12 cellular contexts compared by ENCODE assay signal in genomic region chr1:28249879-28250295, GRCh38. TPM values are rescaled to one million over a fixed set of nuclear protein-coding genes. Genes with fewer than 3 reads are reported as not detected.
A peak's percentile ranks its signal among the peaks of the same experiment; 100 is the strongest.
DNase-seq lines count a peak whose midpoint lies in the region; ATAC-seq, FAIRE-seq and TF ChIP-seq lines count a peak whose summit lies in the region.
"Had no signal": no experiment of that assay in that cellular context is flagged by ENCODE, and none has a peak within 500 bp of the region (broad histone marks: within the 10 kb centered on the region; RNA-seq: fewer than 3 reads in every experiment).

No MANE protein-coding gene starts in this region.

- H3K27me3 Mint-ChIP-seq in activated CD4-positive, alpha-beta T cell treated with anti-CD3 and anti-CD28 coated beads, Interleukin-2, amount 10 ng/mL, durations not matched to agents 24 days and 14 days: no peaks in the 10 kb centered on the region
- H3K27me3 Mint-ChIP-seq: dendritic cell treated with granulocyte-macrophage colony-stimulating factor and Interleukin-4, amounts not matched to agents 40 ng/mL and 50 ng/mL, for 4 days had no signal

- H3K36me3 Mint-ChIP-seq in activated CD4-positive, alpha-beta T cell treated with anti-CD3 and anti-CD28 coated beads, Interleukin-2, amount 10 ng/mL, durations not matched to agents 24 days and 14 days (ENCODE audit: low read depth): no peaks in the 10 kb centered on the region

- no peaks in the 10 kb centered on the region for H3K9me1 ChIP-seq in K562 (ENCODE audit: control insufficient read depth, insufficient read depth, low read length)

- no peaks in the 10 kb centered on the region for H3K79me2 ChIP-seq in MM.1S (ENCODE audit: low read length)
- H3K79me2 ChIP-seq in K562 (ENCODE audit: control insufficient read depth, insufficient read depth, low read length): peaks cover 4% of the 10 kb centered on the region; the same call in 2 of the 3 replicates

- no peak overlapping the region; the same call in 1 of the 2 replicates for H3K4me3 ChIP-seq in MM.1S (ENCODE audit: low read length)
- H3K4me3 ChIP-seq in K562: no peak overlapping the region
- no peak overlapping the region for H3K4me3 ChIP-seq in psoas muscle
- H3K4me3 ChIP-seq: prostate gland had no signal

- in situ Hi-C loops in K562 (cut with MboI): no loop called here

- intact Hi-C loops in activated CD4-positive, alpha-beta T cell treated with anti-CD3 and anti-CD28 coated beads, Interleukin-2, amount 10 ng/mL, durations not matched to agents 24 days and 14 days (cut with micrococcal nuclease): loop anchor here (5.0 kb wide), 1 partner anchor 332 kb away; no protein-coding TSS in a partner anchor
- intact Hi-C loops in K562 (cut with micrococcal nuclease) (loop anchor here (1.0 to 5.0 kb wide), 8 partner anchors 9 to 353 kb away; partner anchors contain the start of genes MED18 and SESN2), psoas muscle (cut with DNase I) (loop anchor here (5.0 kb wide), 3 partner anchors 77 to 257 kb away; partner anchors contain the start of genes MED18 (in 1 of the 2) and RCC1 (in 1 of the 2))

- FAIRE-seq in K562 (lab: Jason Lieb, UNC): peak; percentile 15

- H3K27ac ChIP-seq in MM.1S (ENCODE audit: low read length): peak overlapping the region; percentile 89
- peak overlapping the region; percentile 81 for H3K27ac ChIP-seq in K562 (ENCODE audit: extremely low read depth, low read depth, low read length)
- peak overlapping the region; percentile 88 for H3K27ac ChIP-seq in psoas muscle
- H3K27ac ChIP-seq: prostate gland had no signal

- H3K9me3 Mint-ChIP-seq in activated CD4-positive, alpha-beta T cell treated with anti-CD3 and anti-CD28 coated beads, Interleukin-2, amount 10 ng/mL, durations not matched to agents 24 days and 14 days: no peaks in the 10 kb centered on the region
- H3K9me3 Mint-ChIP-seq: dendritic cell treated with granulocyte-macrophage colony-stimulating factor and Interleukin-4, amounts not matched to agents 40 ng/mL and 50 ng/mL, for 4 days had no signal

- no peak for TF ChIP-seq RAD21 in K562 (CRISPR knock-in tag; conservative IDR thresholded peaks at IDR 0.05 in 1 of 2, IDR thresholded peaks at IDR 0.05 in 1 of 2)

- H3F3A ChIP-seq in MM.1S (ENCODE audit: insufficient read depth, low read length): peaks cover 43% of the 10 kb centered on the region

- H3K4me2 ChIP-seq in MM.1S (ENCODE audit: low read depth, low read length) (peak overlapping the region; percentile 85), K562 (ENCODE audit: insufficient read depth, low read length) (peak overlapping the region; percentile 76)

- no peak for TF ChIP-seq EP300 in K562 (IDR thresholded peaks at IDR 0.05; ENCODE audit: low read length)

- TF ChIP-seq CTCF in MM.1S (IDR thresholded peaks at IDR 0.05; ENCODE audit: low read length) (no peak), K562 (IDR thresholded peaks at IDR 0.05 in 2 of 3, conservative IDR thresholded peaks at IDR 0.05 in 1 of 3; ENCODE audit: insufficient read depth in 2 of 3, low read depth in 1 of 3, low read length in 3 of 3) (no peak), psoas muscle (IDR thresholded peaks at IDR 0.05) (no peak)

- POLR2A ChIA-PET in K562 (lab: Yijun Ruan, JAX): interaction anchor here (0.6 to 10.6 kb wide), 12 partner anchors 13 to 399 kb away, joined by 3 to 245 read pairs (median 12); partner anchors contain the start of genes ATP5IF1, EYA3, PHACTR4 and RCC1

- TSS peak; percentile 81 for BruUV-seq in K562 (replicated peaks; lab: Mats Ljungman, UMichigan)

- peak overlapping the region; percentile 83 for H2AFZ ChIP-seq in MM.1S (ENCODE audit: low read length)
- peak overlapping the region; percentile 97 for H2AFZ ChIP-seq in K562 (ENCODE audit: low read depth, low read length)

- no peaks in the 10 kb centered on the region for H3K36me3 ChIP-seq in MM.1S (replicated peaks; ENCODE audit: insufficient read depth, low read length)
- no peaks in the 10 kb centered on the region for H3K36me3 ChIP-seq in K562 (ENCODE audit: control insufficient read depth, insufficient read depth, low read length)
- H3K36me3 ChIP-seq in psoas muscle (ENCODE audit: insufficient read depth in 1 of 2, low read depth in 1 of 2): no peaks in the 10 kb centered on the region
- H3K36me3 ChIP-seq: prostate gland had no signal

- 7% methylated on average over 4 of the region's 4 CpGs for WGBS in K562 (ENCODE audit: insufficient coverage, low coverage, missing lambda C conversion rate)
- WGBS in psoas muscle, 3 donors: 36 to 48% (median 36%) methylated on average over 4 of the region's 4 CpGs

- H4K20me1 ChIP-seq in MM.1S (ENCODE audit: insufficient read depth, low read length): no peaks in the 10 kb centered on the region
- no peaks in the 10 kb centered on the region for H4K20me1 ChIP-seq in K562 (replicated peaks; ENCODE audit: control insufficient read depth, insufficient read depth, low read length)

- H3K27ac Mint-ChIP-seq in activated CD4-positive, alpha-beta T cell treated with anti-CD3 and anti-CD28 coated beads, Interleukin-2, amount 10 ng/mL, durations not matched to agents 24 days and 14 days: peak overlapping the region; percentile 71

- CTCF ChIA-PET in K562 (lab: Yijun Ruan, JAX; ENCODE audit: low intra/inter-chr PET ratio): interaction anchor here (1.6 kb wide), 2 partner anchors 118 to 160 kb away, joined by 4 to 5 read pairs; no protein-coding TSS in a partner anchor

- H3K27me3 ChIP-seq in MM.1S (replicated peaks; ENCODE audit: insufficient read depth, low read length) (no peaks in the 10 kb centered on the region), K562 (ENCODE audit: control insufficient read depth in 2 of 2, insufficient read depth in 2 of 2, low read length in 2 of 2) (no peaks in the 10 kb centered on the region), psoas muscle (ENCODE audit: insufficient read depth in 3 of 3, low read length in 2 of 3) (no peaks in the 10 kb centered on the region)

- H3K9me3 ChIP-seq in MM.1S (replicated peaks; ENCODE audit: insufficient read depth, low read length) (no peaks in the 10 kb centered on the region), K562 (replicated peaks; ENCODE audit: control insufficient read depth, insufficient read depth, low read depth, low read length) (no peaks in the 10 kb centered on the region), psoas muscle (no peaks in the 10 kb centered on the region)
- H3K9me3 ChIP-seq: prostate gland had no signal

- TF ChIP-seq POLR2A in K562 (conservative IDR thresholded peaks at IDR 0.05): no peak

- no peak overlapping the region for H3K4me3 Mint-ChIP-seq in activated CD4-positive, alpha-beta T cell treated with anti-CD3 and anti-CD28 coated beads, Interleukin-2, amount 10 ng/mL, durations not matched to agents 24 days and 14 days
- H3K4me3 Mint-ChIP-seq: dendritic cell treated with granulocyte-macrophage colony-stimulating factor and Interleukin-4, amounts not matched to agents 40 ng/mL and 50 ng/mL, for 4 days had no signal

- H3K9me2 ChIP-seq in MM.1S (replicated peaks; ENCODE audit: insufficient read depth, low read length): no peaks in the 10 kb centered on the region

- ATAC-seq in K562: no peak
- no peak for ATAC-seq in psoas muscle
- ATAC-seq in HG03442 (IDR thresholded peaks at IDR 0.05; ENCODE audit: unreplicated experiment): no peak
- no peak for ATAC-seq in HG03520 (IDR thresholded peaks at IDR 0.05; ENCODE audit: unreplicated experiment)

- peaks cover 35% of the 10 kb centered on the region for H3K4me1 Mint-ChIP-seq in activated CD4-positive, alpha-beta T cell treated with anti-CD3 and anti-CD28 coated beads, Interleukin-2, amount 10 ng/mL, durations not matched to agents 24 days and 14 days

- H3K4me1 ChIP-seq in MM.1S (ENCODE audit: low read length): peaks cover 32% of the 10 kb centered on the region
- H3K4me1 ChIP-seq in K562 (replicated peaks in 1 of 2; ENCODE audit: control insufficient read depth in 2 of 2, insufficient read depth in 2 of 2, low read length in 2 of 2): peaks cover 14 to 28% of the 10 kb centered on the region in 2 experiments
- peaks cover 31% of the 10 kb centered on the region for H3K4me1 ChIP-seq in psoas muscle

- no peak for DNase-seq in activated CD4-positive, alpha-beta T cell treated with anti-CD3 and anti-CD28 coated beads, Interleukin-2, amount 10 ng/mL, durations not matched to agents 24 days and 14 days
- no peak for DNase-seq in activated CD4-positive, alpha-beta T cell treated with anti-CD3 and anti-CD28 coated beads for 1 hour
- no peak for DNase-seq in MM.1S
- no peak for DNase-seq in K562 (ENCODE audit: extremely low read depth in 1 of 4, low spot score in 3 of 4)
- DNase-seq in psoas muscle: no peak
- no peak for DNase-seq in NCI-H146 (lab: John Stamatoyannopoulos, UW)
- DNase-seq: KG1, SW 1271 had no signal

- H3K9ac ChIP-seq in MM.1S (ENCODE audit: low read length) (peak overlapping the region; percentile 67; the same call in 1 of the 2 replicates), K562 (ENCODE audit: insufficient read depth in 1 of 2, low read depth in 2 of 2, low read length in 2 of 2) (peak overlapping the region; percentile 74 to 78; a peak in 3 of 4 replicates)

RNA-seq across cellular contexts. Expression of gene SESN2, which starts 9.4 kb away (rescaled TPM):
- total RNA-seq in activated CD4-positive, alpha-beta T cell treated with anti-CD3 and anti-CD28 coated beads, Interleukin-2, amount 10 ng/mL, durations not matched to agents 24 days and 14 days: 14.1 and 14.8 TPM in 2 replicates
- total RNA-seq in K562 (2011; cell fraction: chromatin; rRNA removed; ENCODE audit: low replicate concordance): 14.6 and 34.6 TPM in 2 replicates
- 26.1 and 26.2 TPM in 2 replicates for total RNA-seq in K562 (2011; cell fraction: nucleolus; rRNA removed)
- 23.4 and 26.2 TPM in 2 replicates for total RNA-seq in K562 (2011; cell fraction: nucleoplasm; rRNA removed)
- total RNA-seq in K562 (2014; rRNA removed) (54.4 and 55.3 TPM in 2 replicates), K562 (2014; rRNA removed; fragmentation: Illumina TruSeq; extraction: Trizol) (16.8 and 16.9 TPM in 2 replicates), K562 (2015; rRNA removed; fragmentation: Illumina TruSeq; extraction: Trizol) (9.4 and 10.0 TPM in 2 replicates), K562 (2021) (61.1 and 71.3 TPM in 2 replicates), psoas muscle (10 to 100 TPM in 3 of 4 donors, 1 to 10 TPM in 1; 8.1 to 25.5 (median 12.2) TPM)
- polyA plus RNA-seq in K562 (2011; rRNA removed) (15.4 and 34.4 TPM in 2 replicates), K562 (2014; fragmentation: Illumina TruSeq; extraction: Trizol) (47.6 and 61.0 TPM in 2 replicates), K562 (2014; fragmentation: Nextera tagmentation; extraction: Ambion mirVana) (1 to 10 TPM; 3.7 to 5.4 TPM), K562 (2014; rRNA removed) (40.8 and 47.3 TPM in 2 replicates), psoas muscle (10 to 100 TPM in 2 of 3 donors, 1 to 10 TPM in 1; 9.1 to 34.9 (median 12.4) TPM)
- 28.3 and 29.9 TPM in 2 replicates for polyA plus RNA-seq in K562 (2011; cell fraction: cytosol; rRNA removed)
- polyA plus RNA-seq in K562 (2011; cell fraction: nucleus; rRNA removed): 26.7 and 31.1 TPM in 2 replicates
- polyA plus RNA-seq in K562 (2012): 24.3 and 118 TPM in 2 replicates
- polyA minus RNA-seq in K562 (2011; rRNA and poly(A)+ RNA removed): 13.4 and 14.9 TPM in 2 replicates
- polyA minus RNA-seq in K562 (2011; cell fraction: cytosol; rRNA and poly(A)+ RNA removed): 15.4 and 28.6 TPM in 2 replicates
- polyA minus RNA-seq in K562 (2011; cell fraction: nucleus; rRNA and poly(A)+ RNA removed): 6.6 and 11.0 TPM in 2 replicates

RNA-seq across cellular contexts. Expression of gene ATP5IF1, which starts 14.0 kb away (rescaled TPM):
- 139 and 142 TPM in 2 replicates for total RNA-seq in activated CD4-positive, alpha-beta T cell treated with anti-CD3 and anti-CD28 coated beads, Interleukin-2, amount 10 ng/mL, durations not matched to agents 24 days and 14 days
- total RNA-seq in K562 (2011; cell fraction: chromatin; rRNA removed; ENCODE audit: low replicate concordance): 48.2 and 59.7 TPM in 2 replicates
- 75.0 and 82.2 TPM in 2 replicates for total RNA-seq in K562 (2011; cell fraction: nucleolus; rRNA removed)
- 110 and 124 TPM in 2 replicates for total RNA-seq in K562 (2011; cell fraction: nucleoplasm; rRNA removed)
- total RNA-seq in K562 (2014; rRNA removed) (1,281 and 1,288 TPM in 2 replicates), K562 (2014; rRNA removed; fragmentation: Illumina TruSeq; extraction: Trizol) (303 and 353 TPM in 2 replicates), K562 (2015; rRNA removed; fragmentation: Illumina TruSeq; extraction: Trizol) (425 and 445 TPM in 2 replicates), K562 (2021) (380 and 403 TPM in 2 replicates), psoas muscle (100 to 1,000 TPM; 124 to 295 (median 217) TPM)
- polyA plus RNA-seq in K562 (2011; rRNA removed) (343 and 388 TPM in 2 replicates), K562 (2014; fragmentation: Illumina TruSeq; extraction: Trizol) (338 and 607 TPM in 2 replicates), K562 (2014; fragmentation: Nextera tagmentation; extraction: Ambion mirVana) (100 to 1,000 TPM; 292 to 545 TPM), K562 (2014; rRNA removed) (1,422 and 1,500 TPM in 2 replicates), psoas muscle (100 to 1,000 TPM; 125 to 332 (median 293) TPM)
- 299 and 407 TPM in 2 replicates for polyA plus RNA-seq in K562 (2011; cell fraction: cytosol; rRNA removed)
- 273 and 321 TPM in 2 replicates for polyA plus RNA-seq in K562 (2011; cell fraction: nucleus; rRNA removed)
- 405 and 915 TPM in 2 replicates for polyA plus RNA-seq in K562 (2012)
- polyA minus RNA-seq in K562 (2011; rRNA and poly(A)+ RNA removed): 92.2 and 94.1 TPM in 2 replicates
- 78.4 and 106 TPM in 2 replicates for polyA minus RNA-seq in K562 (2011; cell fraction: cytosol; rRNA and poly(A)+ RNA removed)
- 40.0 and 57.4 TPM in 2 replicates for polyA minus RNA-seq in K562 (2011; cell fraction: nucleus; rRNA and poly(A)+ RNA removed)

RNA-seq across cellular contexts. Expression of gene DNAJC8, which starts 17.1 kb away (rescaled TPM):
- 98.4 and 103 TPM in 2 replicates for total RNA-seq in activated CD4-positive, alpha-beta T cell treated with anti-CD3 and anti-CD28 coated beads, Interleukin-2, amount 10 ng/mL, durations not matched to agents 24 days and 14 days
- total RNA-seq in K562 (2011; cell fraction: chromatin; rRNA removed; ENCODE audit: low replicate concordance): 32.8 and 70.6 TPM in 2 replicates
- 23.7 and 23.8 TPM in 2 replicates for total RNA-seq in K562 (2011; cell fraction: nucleolus; rRNA removed)
- 45.8 and 58.7 TPM in 2 replicates for total RNA-seq in K562 (2011; cell fraction: nucleoplasm; rRNA removed)
- total RNA-seq in K562 (2014; rRNA removed) (132 and 186 TPM in 2 replicates), K562 (2014; rRNA removed; fragmentation: Illumina TruSeq; extraction: Trizol) (209 and 236 TPM in 2 replicates), K562 (2015; rRNA removed; fragmentation: Illumina TruSeq; extraction: Trizol) (220 and 230 TPM in 2 replicates), K562 (2021) (143 and 153 TPM in 2 replicates), psoas muscle (10 to 100 TPM; 46.6 to 64.0 (median 53.5) TPM)
- polyA plus RNA-seq in K562 (2011; rRNA removed) (150 and 176 TPM in 2 replicates), K562 (2014; fragmentation: Illumina TruSeq; extraction: Trizol) (279 and 343 TPM in 2 replicates), K562 (2014; fragmentation: Nextera tagmentation; extraction: Ambion mirVana) (100 to 1,000 TPM; 264 to 508 TPM), K562 (2014; rRNA removed) (180 and 202 TPM in 2 replicates), psoas muscle (100 to 1,000 TPM in 1 of 3 donors, 10 to 100 TPM in 2; 67.8 to 116 (median 85.5) TPM)
- polyA plus RNA-seq in K562 (2011; cell fraction: cytosol; rRNA removed): 82.1 and 115 TPM in 2 replicates
- polyA plus RNA-seq in K562 (2011; cell fraction: nucleus; rRNA removed): 52.7 and 76.2 TPM in 2 replicates
- 151 and 153 TPM in 2 replicates for polyA plus RNA-seq in K562 (2012)
- polyA minus RNA-seq in K562 (2011; rRNA and poly(A)+ RNA removed): 63.9 and 71.8 TPM in 2 replicates
- 25.2 and 30.5 TPM in 2 replicates for polyA minus RNA-seq in K562 (2011; cell fraction: cytosol; rRNA and poly(A)+ RNA removed)
- 11.4 and 23.2 TPM in 2 replicates for polyA minus RNA-seq in K562 (2011; cell fraction: nucleus; rRNA and poly(A)+ RNA removed)
